In the genomic region with DNA sequence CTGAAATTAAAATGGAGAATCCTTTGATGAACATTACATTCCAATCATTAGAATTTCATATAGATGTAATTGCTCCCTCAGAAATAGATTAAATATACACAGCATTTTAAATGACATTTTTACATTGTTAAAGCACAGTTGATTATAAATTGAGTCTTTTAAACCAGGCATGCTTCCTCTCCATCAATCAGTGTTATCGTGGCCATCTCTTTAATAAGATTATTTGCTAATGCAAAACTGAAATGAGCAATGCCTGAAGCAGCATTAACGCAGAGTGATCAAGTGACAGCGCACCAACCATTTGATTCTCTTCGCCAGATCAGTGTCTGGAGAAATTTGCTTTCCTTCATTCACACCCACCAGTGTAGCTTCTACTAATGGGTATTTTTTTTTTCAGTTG, we compare ENCODE assay signal across 25 cellular contexts.
"Had no signal": no experiment of that assay in that cellular context is flagged by ENCODE, and none has a peak within 500 bp of the region (broad histone marks: within the 10 kb centered on the region; RNA-seq: fewer than 3 reads in every experiment).

No MANE protein-coding gene starts in this region.

- H3K27me3 ChIP-seq: stomach, suprapubic skin, testis, tibial artery, tibial nerve, transverse colon, upper lobe of left lung, upper lobe of right lung, uterus, vagina had no signal

- DNase-seq: stimulated activated CD4-positive, alpha-beta T cell treated with anti-CD3 and anti-CD28 coated beads, Interleukin-2, amount 100 ng/mL, for 48 hours; stimulated activated CD4-positive, alpha-beta T cell treated with anti-CD3 and anti-CD28 coated beads, Interleukin-4, amount 100 ng/mL, for 1 hour; stimulated activated CD4-positive, alpha-beta T cell treated with anti-CD3 and anti-CD28 coated beads, Interleukin-4, amount 100 ng/mL, for 24 hours; stimulated activated CD4-positive, alpha-beta T cell treated with anti-CD3 and anti-CD28 coated beads, Interleukin-4, amount 100 ng/mL, for 4 hours; stimulated activated CD8-positive, alpha-beta memory T cell treated with anti-CD3 and anti-CD28 coated beads, Interleukin-4, amount 100 ng/mL, for 48 hours; stimulated activated naive B cell treated with anti-CD40 and anti-IgM and Interleukin-4, amounts not matched to agents 10 μg/mL and 1 μg/mL and 100 μg/mL, for 72 hours; stimulated activated naive CD4-positive, alpha-beta T cell; stimulated activated naive CD4-positive, alpha-beta T cell treated with Interleukin-2 at 50 U/mL for 16 hours; stimulated activated naive CD8-positive, alpha-beta T cell treated with anti-CD3 and anti-CD28 coated beads, Interleukin-15, amount 100 ng/mL, for 72 hours; stimulated activated naive CD8-positive, alpha-beta T cell treated with anti-CD3 and anti-CD28 coated beads, Interleukin-15, Interleukin-2, amounts not matched to agents 100 U/mL and 50 U/mL, for 24 hours; stomach; substantia nigra; testis; tibial artery; transverse colon; trophoblast cell; upper lobe of left lung; upper lobe of right lung; uterus had no signal

- H3K27ac ChIP-seq: stomach, suprapubic skin, testis, thoracic aorta, tibial artery, tibial nerve, transverse colon, upper lobe of left lung, upper lobe of right lung, uterus, vagina had no signal

- H3K4me3 ChIP-seq: stomach, suprapubic skin, testis, thoracic aorta, tibial artery, tibial nerve, transverse colon, upper lobe of left lung, upper lobe of right lung, uterus, vagina had no signal

- H3K9me3 ChIP-seq: testis, thoracic aorta, tibial artery, transverse colon, upper lobe of left lung, upper lobe of right lung, uterus, vagina had no signal

- H3K36me3 ChIP-seq: stomach, suprapubic skin, thoracic aorta, tibial artery, tibial nerve, transverse colon, upper lobe of left lung, upper lobe of right lung, uterus, vagina had no signal

- H3K4me1 ChIP-seq: stomach, suprapubic skin, testis, tibial artery, tibial nerve, transverse colon, upper lobe of left lung, upper lobe of right lung, uterus, vagina had no signal

- ATAC-seq: stimulated activated effector memory CD8-positive, alpha-beta T cell treated with anti-CD3 and anti-CD28 coated beads, Interleukin-12 subunit alpha, Interleukin-12 subunit beta, amount 100 ng/mL, for 72 hours; stimulated activated memory B cell treated with anti-CD40 and anti-IgM and Interleukin-4, amounts not matched to agents 10 μg/mL and 1 μg/mL and 100 μg/mL, for 72 hours; stimulated activated naive B cell treated with anti-CD40 and anti-IgM and Interleukin-4, amounts not matched to agents 10 μg/mL and 1 μg/mL and 100 μg/mL, for 72 hours; stimulated activated naive CD8-positive, alpha-beta T cell treated with anti-CD3 and anti-CD28 coated beads, Interleukin-15, amount 100 ng/mL, for 72 hours; stimulated activated naive CD8-positive, alpha-beta T cell treated with anti-CD3 and anti-CD28 coated beads, Interleukin-15, Interleukin-2, amounts not matched to agents 100 U/mL and 50 U/mL, for 24 hours; upper lobe of right lung had no signal
